In genomic region chr6:143940011-143940597, GRCh38 we compare ENCODE assay signal across 8 cellular contexts.
DNase-seq lines count a peak whose midpoint lies in the region; ATAC-seq lines count a peak whose summit lies in the region.

No MANE protein-coding gene starts in this region.

- DNase-seq in DMS79 treated with DMSO at 0.1 percent for 48 hours (lab: John Stamatoyannopoulos, UW) (peak; percentile 11), DMS79 (lab: John Stamatoyannopoulos, UW) (no peak), HT1080 (ENCODE audit: low read depth) (peak; percentile 61), SK-MEL-5 (ENCODE audit: low read depth, low spot score) (peak; percentile 61), left kidney (ENCODE audit: low read depth, low spot score) (peak; percentile 76)
- peak; percentile 11 for DNase-seq in activated naive CD8-positive, alpha-beta T cell treated with anti-CD3 and anti-CD28 coated beads, Interleukin-2, amount 50 U/mL, for 16 hours (ENCODE audit: low read depth, low spot score)
- peak; percentile 2 for DNase-seq in stimulated activated CD8-positive, alpha-beta memory T cell treated with anti-CD3 and anti-CD28 coated beads, Interleukin-7, amount 100 ng/mL, for 24 hours (ENCODE audit: low read depth)

- ATAC-seq in GM21576 (IDR thresholded peaks at IDR 0.05; ENCODE audit: unreplicated experiment), result peak; percentile 99

- in situ Hi-C loops in SK-MEL-5 (cut with HindIII; ENCODE audit: low pct_unique_long_range_greater_than_20kb, low sequenced_read_pairs), result no loop called here
